In genomic region chr2:33122726-33123125, GRCh38 we compare ENCODE assay signal across 19 cellular contexts.
"Had no signal": no experiment of that assay in that cellular context is flagged by ENCODE, and none has a peak within 500 bp of the region (broad histone marks: within the 10 kb centered on the region; RNA-seq: fewer than 3 reads in every experiment).

No MANE protein-coding gene starts in this region.

- H3K27ac ChIP-seq: stomach, upper lobe of right lung, WERI-Rb-1 had no signal

- H3K36me3 ChIP-seq: stomach, upper lobe of right lung, WERI-Rb-1 had no signal

- DNase-seq: activated CD4-positive, alpha-beta T cell treated with anti-CD3 and anti-CD28 coated beads for 1 hour; activated CD8-positive, alpha-beta memory T cell treated with anti-CD3 and anti-CD28 coated beads for 24 hours; activated CD8-positive, alpha-beta memory T cell treated with anti-CD3 and anti-CD28 coated beads, Interleukin-2, amount 50 U/mL, for 48 hours; activated effector memory CD4-positive, alpha-beta T cell treated with Interleukin-2 at 50 U/mL for 16 hours; activated naive CD4-positive, alpha-beta T cell treated with anti-CD3 and anti-CD28 coated beads, Interleukin-2, amount 50 U/mL, for 16 hours; activated T-cell treated with anti-CD3 and anti-CD28 coated beads, Interleukin-2, amount 50 U/mL, for 48 hours; effector memory CD8-positive, alpha-beta T cell; hypothalamus; islet precursor cell; midbrain; stimulated activated CD4-positive, alpha-beta T cell treated with anti-CD3 and anti-CD28 coated beads, Interleukin-15, amount 100 ng/mL, for 24 hours; stimulated activated CD4-positive, alpha-beta T cell treated with anti-CD3 and anti-CD28 coated beads, Interleukin-4, amount 100 ng/mL, for 24 hours; stomach; T1000; upper lobe of right lung; WERI-Rb-1 had no signal

- H3K4me3 Mint-ChIP-seq: effector memory CD8-positive, alpha-beta T cell; neural crest cell; stimulated activated effector memory CD8-positive, alpha-beta T cell treated with anti-CD3 and anti-CD28 coated beads, Interleukin-12 subunit alpha, Interleukin-12 subunit beta, amount 100 ng/mL, for 72 hours had no signal

- H3K4me3 ChIP-seq: skin epidermis, stomach, upper lobe of right lung had no signal

- H3K4me1 ChIP-seq: stomach, upper lobe of right lung had no signal

- H3K27ac Mint-ChIP-seq: effector memory CD8-positive, alpha-beta T cell; stimulated activated effector memory CD8-positive, alpha-beta T cell treated with anti-CD3 and anti-CD28 coated beads, Interleukin-12 subunit alpha, Interleukin-12 subunit beta, amount 100 ng/mL, for 72 hours had no signal

- H3K36me3 Mint-ChIP-seq: stimulated activated effector memory CD8-positive, alpha-beta T cell treated with anti-CD3 and anti-CD28 coated beads, Interleukin-12 subunit alpha, Interleukin-12 subunit beta, amount 100 ng/mL, for 72 hours had no signal

- H3K9me3 Mint-ChIP-seq: effector memory CD8-positive, alpha-beta T cell; stimulated activated effector memory CD8-positive, alpha-beta T cell treated with anti-CD3 and anti-CD28 coated beads, Interleukin-12 subunit alpha, Interleukin-12 subunit beta, amount 100 ng/mL, for 72 hours had no signal

- H3K9me3 ChIP-seq: stomach, upper lobe of right lung had no signal

- H3K4me1 Mint-ChIP-seq: neural crest cell; stimulated activated effector memory CD8-positive, alpha-beta T cell treated with anti-CD3 and anti-CD28 coated beads, Interleukin-12 subunit alpha, Interleukin-12 subunit beta, amount 100 ng/mL, for 72 hours had no signal

- ATAC-seq: effector memory CD8-positive, alpha-beta T cell; stimulated activated effector memory CD8-positive, alpha-beta T cell treated with anti-CD3 and anti-CD28 coated beads, Interleukin-12 subunit alpha, Interleukin-12 subunit beta, amount 100 ng/mL, for 72 hours; upper lobe of right lung had no signal

- H3K27me3 ChIP-seq: stomach, upper lobe of right lung had no signal
